In genomic region chr6:36650848-36651247, GRCh38 we compare ENCODE assay signal across 12 cellular contexts.
DNase-seq lines count a peak whose midpoint lies in the region; ATAC-seq and TF ChIP-seq lines count a peak whose summit lies in the region.
"Had no signal": no experiment of that assay in that cellular context is flagged by ENCODE, and none has a peak within 500 bp of the region (broad histone marks: within the 10 kb centered on the region; RNA-seq: fewer than 3 reads in every experiment).

No MANE protein-coding gene starts in this region.

- no peaks in the 10 kb centered on the region for H3F3A ChIP-seq in MM.1S (ENCODE audit: insufficient read depth, low read length)

- DNase-seq in MM.1S (peak; percentile 29), germinal center (ENCODE audit: low spot score) (peak; percentile 73), T-helper 2 cell (no peak), coronary artery (ENCODE audit: low spot score) (no peak), NCI-H526 (lab: John Stamatoyannopoulos, UW) (no peak)
- DNase-seq: central memory CD4-positive, alpha-beta T cell; heart left ventricle; NCI-H2029 had no signal

- no peaks in the 10 kb centered on the region for H3K79me2 ChIP-seq in MM.1S (ENCODE audit: low read length)

- no peaks in the 10 kb centered on the region for H3K36me3 ChIP-seq in BLaER1 treated with 17β-estradiol and CSF1 and Interleukin-3, amounts not matched to agents 10 nM and 100 nM
- no peaks in the 10 kb centered on the region for H3K36me3 ChIP-seq in MM.1S (replicated peaks; ENCODE audit: insufficient read depth, low read length)
- H3K36me3 ChIP-seq: heart left ventricle, neural progenitor cell had no signal

- H3K27ac ChIP-seq in BLaER1 treated with 17β-estradiol and CSF1 and Interleukin-3, amounts not matched to agents 10 nM and 100 nM = peak overlapping the region; percentile 59 to 89 (median 76); a peak in 21 of 22 replicates
- peak overlapping the region; percentile 29; the same call in 1 of the 2 replicates for H3K27ac ChIP-seq in MM.1S (ENCODE audit: low read length)
- no peak overlapping the region for H3K27ac ChIP-seq in coronary artery
- H3K27ac ChIP-seq: heart left ventricle, neural progenitor cell had no signal

- H2AFZ ChIP-seq in MM.1S (ENCODE audit: low read length) = no peak overlapping the region
- H2AFZ ChIP-seq: neural progenitor cell had no signal

- H4K20me1 ChIP-seq in BLaER1 treated with 17β-estradiol and CSF1 and Interleukin-3, amounts not matched to agents 10 nM and 100 nM = no peaks in the 10 kb centered on the region
- H4K20me1 ChIP-seq in MM.1S (ENCODE audit: insufficient read depth, low read length) = no peaks in the 10 kb centered on the region

- H3K4me3 ChIP-seq in BLaER1 treated with 17β-estradiol and CSF1 and Interleukin-3, amounts not matched to agents 10 nM and 100 nM = peak overlapping the region in 3 of 10 experiments; percentile 20 to 35 (median 24); a peak in 1 of 20 replicates
- no peak overlapping the region for H3K4me3 ChIP-seq in MM.1S (ENCODE audit: low read length)
- no peak overlapping the region for H3K4me3 ChIP-seq in coronary artery
- H3K4me3 ChIP-seq: heart left ventricle, neural progenitor cell had no signal

- H3K9me2 ChIP-seq in MM.1S (replicated peaks; ENCODE audit: insufficient read depth, low read length) = no peaks in the 10 kb centered on the region

- peak overlapping the region; percentile 80 to 97 (median 87) for H3K4me2 ChIP-seq in BLaER1 treated with 17β-estradiol and CSF1 and Interleukin-3, amounts not matched to agents 10 nM and 100 nM
- H3K4me2 ChIP-seq in MM.1S (ENCODE audit: low read depth, low read length) = peak overlapping the region; percentile 48; the same call in 1 of the 2 replicates
- H3K4me2 ChIP-seq: neural progenitor cell had no signal

- peaks cover 42 to 81% (median 76%) of the 10 kb centered on the region in 10 experiments for H3K4me1 ChIP-seq in BLaER1 treated with 17β-estradiol and CSF1 and Interleukin-3, amounts not matched to agents 10 nM and 100 nM
- H3K4me1 ChIP-seq in MM.1S (ENCODE audit: low read length) = peaks cover 16% of the 10 kb centered on the region

- no peaks in the 10 kb centered on the region for H3K9me3 ChIP-seq in BLaER1 treated with 17β-estradiol and CSF1 and Interleukin-3, amounts not matched to agents 10 nM and 100 nM (replicated peaks in 1 of 11)
- no peaks in the 10 kb centered on the region for H3K9me3 ChIP-seq in MM.1S (replicated peaks; ENCODE audit: insufficient read depth, low read length)
- H3K9me3 ChIP-seq: heart left ventricle had no signal

- peak; percentile 72 for ATAC-seq in GM21529 (IDR thresholded peaks at IDR 0.05; ENCODE audit: unreplicated experiment)
- no peak for ATAC-seq in HG03135 (IDR thresholded peaks at IDR 0.05; ENCODE audit: unreplicated experiment)

- H3K9ac ChIP-seq in BLaER1 treated with 17β-estradiol and CSF1 and Interleukin-3, amounts not matched to agents 10 nM and 100 nM = peak overlapping the region; percentile 11 to 72 (median 58); a peak in 19 of 22 replicates
- no peak overlapping the region for H3K9ac ChIP-seq in MM.1S (ENCODE audit: low read length)
- H3K9ac ChIP-seq: neural progenitor cell had no signal

- TF ChIP-seq CTCF in MM.1S (IDR thresholded peaks at IDR 0.05; ENCODE audit: low read length) (no peak), coronary artery (IDR thresholded peaks at IDR 0.05) (no peak)

- no peaks in the 10 kb centered on the region for H3K27me3 ChIP-seq in BLaER1 treated with 17β-estradiol and CSF1 and Interleukin-3, amounts not matched to agents 10 nM and 100 nM
- no peaks in the 10 kb centered on the region for H3K27me3 ChIP-seq in MM.1S (replicated peaks; ENCODE audit: insufficient read depth, low read length)
- H3K27me3 ChIP-seq: heart left ventricle, neural progenitor cell had no signal

Comparison
In these comparisons a context has a peak if more than half of its experiments do, and no peak if none do; other contexts are left out.
1. H3K27ac ChIP-seq: peak in BLaER1 treated with 17β-estradiol and CSF1 and Interleukin-3, amounts not matched to agents 10 nM and 100 nM (11 of 11) and MM.1S (single experiment); none in coronary artery (0 of 2).
2. DNase-seq: peak in MM.1S (single experiment) and germinal center (single experiment); none in T-helper 2 cell (0 of 5), coronary artery (single experiment) and NCI-H526 (0 of 2).